ENCODE assay signal across 1 cellular context in genomic region chr2:70142590-70143313, GRCh38.
A peak's percentile ranks its signal among the peaks of the same experiment; 100 is the strongest.
TF ChIP-seq lines count a peak whose summit lies in the region.

No MANE protein-coding gene starts in this region.

TF ChIP-seq in HEK293, 187 proteins besides CTCF, POLR2A, EP300 and RAD21 (continued from another document and continues in another):
- TF ChIP-seq SP2 (tag by site-specific recombination; IDR thresholded peaks at IDR 0.05): peak; percentile 76
- TF ChIP-seq ZBTB11 (tag by site-specific recombination; conservative IDR thresholded peaks at IDR 0.05; ENCODE audit: low read depth): no peak
- TF ChIP-seq ZNF704 (tag by site-specific recombination; IDR thresholded peaks at IDR 0.05): no peak
- peak; percentile 99 for TF ChIP-seq KLF17 (tag by site-specific recombination; IDR thresholded peaks at IDR 0.05)
- peak; percentile 62 for TF ChIP-seq ZNF654 (tag by site-specific recombination; IDR thresholded peaks at IDR 0.05; ENCODE audit: low read depth)
- TF ChIP-seq OVOL3 (tag by site-specific recombination; IDR thresholded peaks at IDR 0.05): no peak
- TF ChIP-seq GLI2 (tag by site-specific recombination; IDR thresholded peaks at IDR 0.05; ENCODE audit: borderline replicate concordance, low read depth): no peak; the same call in 1 of the 2 replicates
- no peak for TF ChIP-seq PRDM2 (tag by site-specific recombination; IDR thresholded peaks at IDR 0.05; ENCODE audit: borderline replicate concordance)
- TF ChIP-seq ZNF664 (tag by site-specific recombination; IDR thresholded peaks at IDR 0.05): no peak
- TF ChIP-seq ZBTB21 (tag by site-specific recombination; IDR thresholded peaks at IDR 0.05): peak; percentile 98
- peak; percentile 96 for TF ChIP-seq ZBTB7A (tag by site-specific recombination; IDR thresholded peaks at IDR 0.05; ENCODE audit: low read depth)
- TF ChIP-seq ZNF426 (tag by site-specific recombination; IDR thresholded peaks at IDR 0.05): no peak
- no peak for TF ChIP-seq OSR2 (tag by site-specific recombination; IDR thresholded peaks at IDR 0.05)
- TF ChIP-seq ZNF645 (tag by site-specific recombination; IDR thresholded peaks at IDR 0.05): no peak
- TF ChIP-seq ZNF670 (tag by site-specific recombination; IDR thresholded peaks at IDR 0.05; ENCODE audit: low read depth): no peak
- no peak for TF ChIP-seq ZNF37A (tag by site-specific recombination; IDR thresholded peaks at IDR 0.05)
- TF ChIP-seq ZNF394 (tag by site-specific recombination; IDR thresholded peaks at IDR 0.05; ENCODE audit: borderline replicate concordance): peak; percentile 82
- TF ChIP-seq AEBP2 (tag by site-specific recombination; IDR thresholded peaks at IDR 0.05; ENCODE audit: borderline replicate concordance): no peak
- TF ChIP-seq ZNF184 (tag by site-specific recombination; IDR thresholded peaks at IDR 0.05): 0 out of 2 replicates have a peak, but pooled peaks have one; percentile 50
- peak; percentile 88 for TF ChIP-seq ZNF843 (tag by site-specific recombination; IDR thresholded peaks at IDR 0.05)
- peak; percentile 24; the same call in 1 of the 2 replicates for TF ChIP-seq ZNF148 (tag by site-specific recombination; IDR thresholded peaks at IDR 0.05; ENCODE audit: borderline replicate concordance)
- no peak for TF ChIP-seq ZNF544 (tag by site-specific recombination; IDR thresholded peaks at IDR 0.05)
- peak; percentile 83 for TF ChIP-seq ZNF692 (tag by site-specific recombination; IDR thresholded peaks at IDR 0.05)
- TF ChIP-seq ZNF610 (tag by site-specific recombination; IDR thresholded peaks at IDR 0.05; ENCODE audit: borderline replicate concordance): peak; percentile 89
- no peak for TF ChIP-seq YY1 (tag by site-specific recombination; IDR thresholded peaks at IDR 0.05)
- peak; percentile 45; the same call in 1 of the 2 replicates for TF ChIP-seq ZNF785 (tag by site-specific recombination; IDR thresholded peaks at IDR 0.05)
- TF ChIP-seq ZNF169 (tag by site-specific recombination; IDR thresholded peaks at IDR 0.05): no peak
- TF ChIP-seq ZNF311 (tag by site-specific recombination; IDR thresholded peaks at IDR 0.05; ENCODE audit: borderline replicate concordance): no peak
- TF ChIP-seq YY2 (tag by site-specific recombination; IDR thresholded peaks at IDR 0.05): peak; percentile 60; the same call in 1 of the 2 replicates
- TF ChIP-seq ZNF292 (tag by site-specific recombination; IDR thresholded peaks at IDR 0.05; ENCODE audit: borderline replicate concordance, low read depth): no peak
- TF ChIP-seq ZNF248 (tag by site-specific recombination; IDR thresholded peaks at IDR 0.05): no peak
- TF ChIP-seq ZNF660 (tag by site-specific recombination; IDR thresholded peaks at IDR 0.05): peak; percentile 45
- no peak for TF ChIP-seq ZNF202 (tag by site-specific recombination; IDR thresholded peaks at IDR 0.05; ENCODE audit: borderline replicate concordance)
- peak; percentile 86; the same call in 1 of the 2 replicates for TF ChIP-seq PBX3 (CRISPR knock-in tag; IDR thresholded peaks at IDR 0.05)
